9 cellular contexts compared by ENCODE assay signal in genomic region chr14:100383727-100384158, GRCh38. TPM values are rescaled to one million over a fixed set of nuclear protein-coding genes. Genes with fewer than 3 reads are reported as not detected.
DNase-seq lines count a peak whose midpoint lies in the region; ATAC-seq, FAIRE-seq and TF ChIP-seq lines count a peak whose summit lies in the region.
"Had no signal": no experiment of that assay in that cellular context is flagged by ENCODE, and none has a peak within 500 bp of the region (broad histone marks: within the 10 kb centered on the region; RNA-seq: fewer than 3 reads in every experiment).

No MANE protein-coding gene starts in this region.

- FAIRE-seq in GM19239 (lab: Jason Lieb, UNC): no peak
- FAIRE-seq in small intestine (lab: Jason Lieb, UNC): no peak

- H3K79me2 ChIP-seq in Loucy (ENCODE audit: insufficient read depth, low read length) (no peaks in the 10 kb centered on the region), SU-DHL-6 (ENCODE audit: insufficient read depth, low read length) (no peaks in the 10 kb centered on the region)

- no peak overlapping the region for H3K4me3 ChIP-seq in Loucy (ENCODE audit: low read length, poor library complexity, severe bottlenecking)
- no peak overlapping the region for H3K4me3 ChIP-seq in SU-DHL-6 (ENCODE audit: insufficient read depth, low read length, poor library complexity, severe bottlenecking)
- no peak overlapping the region for H3K4me3 ChIP-seq in adrenal gland
- H3K4me3 ChIP-seq in right cardiac atrium (ENCODE audit: low read length): no peak overlapping the region
- H3K4me3 ChIP-seq in small intestine (ENCODE audit: low read depth in 1 of 2, low read length in 2 of 2): no peak overlapping the region
- H3K4me3 ChIP-seq: skin epidermis had no signal

- H3K27ac ChIP-seq in SU-DHL-6 (ENCODE audit: low read depth, low read length) (no peak overlapping the region), adrenal gland (peak overlapping the region in 1 of 5 donors; percentile 70), right cardiac atrium (ENCODE audit: low read length) (no peak overlapping the region), small intestine (ENCODE audit: low read depth in 1 of 2, low read length in 1 of 2) (peak overlapping the region in 1 of 2 donors; percentile 21)
- H3K27ac ChIP-seq: skin epidermis had no signal

- WGBS in adrenal gland, 4 donors: 22 to 45% (median 29%) methylated on average over 6 to 10 of the region's 10 CpGs
- WGBS in right cardiac atrium: 35% methylated on average over 10 of the region's 10 CpGs
- WGBS in small intestine, 3 donors: 11 to 29% (median 21%) methylated on average over 10 of the region's 10 CpGs

- H3K27me3 ChIP-seq in Loucy (ENCODE audit: insufficient read depth, low read length, poor library complexity, severe bottlenecking): no peaks in the 10 kb centered on the region
- no peaks in the 10 kb centered on the region for H3K27me3 ChIP-seq in SU-DHL-6 (ENCODE audit: low read length)
- no peaks in the 10 kb centered on the region for H3K27me3 ChIP-seq in adrenal gland
- H3K27me3 ChIP-seq in right cardiac atrium (ENCODE audit: control insufficient read depth, insufficient read depth): no peaks in the 10 kb centered on the region
- no peaks in the 10 kb centered on the region for H3K27me3 ChIP-seq in small intestine (ENCODE audit: control insufficient read depth in 2 of 2, insufficient read depth in 2 of 2, low read length in 2 of 2)

- H3K9ac ChIP-seq in Loucy (ENCODE audit: low read depth, low read length, poor library complexity, severe bottlenecking) (peak overlapping the region; percentile 45), SU-DHL-6 (ENCODE audit: low read length) (no peak overlapping the region)

- H4K20me1 ChIP-seq in Loucy (ENCODE audit: insufficient read depth, low read length, poor library complexity, severe bottlenecking): no peaks in the 10 kb centered on the region
- H4K20me1 ChIP-seq in SU-DHL-6 (ENCODE audit: low read depth, low read length): no peaks in the 10 kb centered on the region

- peak; percentile 69 for DNase-seq in Ammon's horn (ENCODE audit: low spot score)
- peak; percentile 55 for DNase-seq in GM19239 (ENCODE audit: insufficient read length, low spot score)
- peak; percentile 64 to 88 (median 79) for DNase-seq in adrenal gland
- DNase-seq in right cardiac atrium: peak; percentile 51 to 81 (median 76)
- DNase-seq in small intestine: peak; percentile 74

- intact Hi-C loops in adrenal gland (cut with DNase I) (loop anchor here in 1 of 2 donors (5.0 to 10.0 kb wide), 3 partner anchors 81 to 521 kb away; partner anchors contain the start of gene RTL1), right cardiac atrium (cut with DNase I) (loop anchor here (2.0 to 10.0 kb wide), 6 partner anchors 261 to 1249 kb away; no protein-coding TSS in a partner anchor)

- ATAC-seq in right cardiac atrium: peak; percentile 70 to 71
- no peak for ATAC-seq in GM21576 (IDR thresholded peaks at IDR 0.05; ENCODE audit: unreplicated experiment)

- H3K9me3 ChIP-seq in Loucy (ENCODE audit: insufficient read depth, low read depth, low read length): no peaks in the 10 kb centered on the region
- no peaks in the 10 kb centered on the region for H3K9me3 ChIP-seq in SU-DHL-6 (ENCODE audit: insufficient read depth, low read length)
- H3K9me3 ChIP-seq in adrenal gland (replicated peaks in 1 of 3): no peaks in the 10 kb centered on the region
- no peaks in the 10 kb centered on the region for H3K9me3 ChIP-seq in right cardiac atrium (ENCODE audit: control insufficient read depth, low read length)
- no peaks in the 10 kb centered on the region for H3K9me3 ChIP-seq in small intestine (ENCODE audit: control insufficient read depth, low read depth)

- no peak overlapping the region for H2AFZ ChIP-seq in Loucy (ENCODE audit: low read length)
- H2AFZ ChIP-seq in SU-DHL-6 (ENCODE audit: low read depth, low read length, severe bottlenecking): no peak overlapping the region

- H3K4me1 ChIP-seq in Loucy (ENCODE audit: insufficient read depth, low read length, poor library complexity, severe bottlenecking) (peaks cover 24% of the 10 kb centered on the region), adrenal gland (replicated peaks in 1 of 2) (peaks cover 0 to 22% of the 10 kb centered on the region in 2 donors), right cardiac atrium (ENCODE audit: control insufficient read depth, insufficient read depth, low read length) (peaks cover 2% of the 10 kb centered on the region), small intestine (ENCODE audit: control insufficient read depth in 2 of 2, insufficient read depth in 1 of 2, low read depth in 1 of 2, low read length in 1 of 2) (peaks cover 3% of the 10 kb centered on the region in 2 donors)

- TF ChIP-seq CTCF in Loucy (conservative IDR thresholded peaks at IDR 0.05; ENCODE audit: low read length) (peak; percentile 93), SU-DHL-6 (IDR thresholded peaks at IDR 0.05; ENCODE audit: insufficient read depth, low read length, poor library complexity, severe bottlenecking) (peak; percentile 73), adrenal gland (IDR thresholded peaks at IDR 0.05) (peak; percentile 75 to 89 (median 84))

- H3K4me2 ChIP-seq in Loucy (ENCODE audit: low read depth, low read length, poor library complexity, severe bottlenecking): no peak overlapping the region
- no peak overlapping the region for H3K4me2 ChIP-seq in SU-DHL-6 (ENCODE audit: low read depth, low read length, poor library complexity, severe bottlenecking)

- no peaks in the 10 kb centered on the region for H3F3A ChIP-seq in Loucy (ENCODE audit: low read depth)
- no peaks in the 10 kb centered on the region; the same call in 1 of the 2 replicates for H3F3A ChIP-seq in SU-DHL-6 (ENCODE audit: insufficient read depth)

- H3K9me2 ChIP-seq in Loucy (replicated peaks; ENCODE audit: low read depth, low read length) (no peaks in the 10 kb centered on the region), SU-DHL-6 (replicated peaks; ENCODE audit: insufficient read depth, low read length) (no peaks in the 10 kb centered on the region)

- TF ChIP-seq POLR2A in adrenal gland (IDR thresholded peaks at IDR 0.05): no peak

- no peaks in the 10 kb centered on the region for H3K36me3 ChIP-seq in Loucy (ENCODE audit: insufficient read depth, low read length)
- no peaks in the 10 kb centered on the region for H3K36me3 ChIP-seq in SU-DHL-6 (ENCODE audit: low read length)
- H3K36me3 ChIP-seq in adrenal gland (replicated peaks in 1 of 2): no peaks in the 10 kb centered on the region
- no peaks in the 10 kb centered on the region for H3K36me3 ChIP-seq in small intestine (ENCODE audit: control insufficient read depth in 2 of 2, insufficient read depth in 2 of 2, low read length in 2 of 2)

RNA-seq across cellular contexts. Expression of gene WDR25, which starts 7.5 kb away (rescaled TPM):
- total RNA-seq in adrenal gland (10 to 100 TPM in 7 of 8 donors, 1 to 10 TPM in 1; 6.1 to 18.7 (median 13.0) TPM), right cardiac atrium (1 to 10 TPM; 4.4 to 6.3 (median 5.3) TPM)
- polyA plus RNA-seq in adrenal gland (10 to 100 TPM in 2 of 3 donors, 1 to 10 TPM in 1; 7.4 to 12.7 (median 10.5) TPM), right cardiac atrium (4.6 TPM), small intestine (1 to 10 TPM; 3.4 to 6.7 (median 4.3) TPM)
